Comparison of ENCODE assay signal across 22 cellular contexts in genomic region chr16:86996081-86996480, GRCh38.
"Had no signal": no experiment of that assay in that cellular context is flagged by ENCODE, and none has a peak within 500 bp of the region (broad histone marks: within the 10 kb centered on the region; RNA-seq: fewer than 3 reads in every experiment).

No MANE protein-coding gene starts in this region.

- H3K36me3 ChIP-seq: MG63, SJSA1 had no signal

- H3K27me3 ChIP-seq: MG63, SJSA1 had no signal

- DNase-seq: Karpas-422, KG1, MG63, NCI-H1092, NCI-H1105 treated with DMSO at 0.1 percent for 48 hours, NCI-H1417 treated with DMSO at 0.1 percent for 48 hours, NCI-H146, NCI-H1694 treated with DMSO at 0.1 percent for 48 hours, NCI-H1930, NCI-H2081, NCI-H2107, NCI-H226, NCI-H446, NCI-H510A, NCI-H524 treated with DMSO at 0.1 percent for 48 hours, NCI-H69, NCI-H774, Right ventricle myocardium superior, RPMI8226, SIG-M5 had no signal

- H3K27ac ChIP-seq: SJSA1, SK-N-MC had no signal

- H3K9me3 ChIP-seq: MG63, SJSA1 had no signal

- H3K4me3 ChIP-seq: MG63, SJSA1, SK-N-MC had no signal
